Comparison of ENCODE assay signal across 17 cellular contexts in the genomic region with DNA sequence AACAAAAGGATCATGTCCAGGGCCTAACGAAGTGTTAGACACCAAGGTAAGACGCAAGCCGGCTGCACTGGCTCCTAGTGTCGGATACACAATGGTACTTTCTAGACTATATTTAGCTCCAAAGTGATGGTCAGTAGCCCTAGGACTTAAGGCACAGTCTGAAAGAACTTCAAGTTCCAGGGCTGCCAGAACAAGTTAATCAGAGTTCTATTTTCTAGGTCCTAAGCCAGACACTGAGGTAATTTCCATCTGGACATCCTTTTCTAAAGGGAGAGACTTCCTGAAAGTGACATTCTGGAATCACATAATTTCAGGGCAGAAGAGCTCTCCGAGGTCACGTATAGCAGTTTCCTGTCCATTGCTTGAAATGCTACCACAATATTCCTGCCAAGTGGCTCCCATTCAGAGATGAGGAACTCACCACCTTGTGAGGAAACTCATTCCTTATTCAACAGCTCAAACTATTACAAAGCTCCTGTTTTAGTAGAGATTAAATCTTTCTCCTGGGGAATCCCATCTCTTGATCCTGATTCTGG.
DNase-seq lines count a peak whose midpoint lies in the region; ATAC-seq and TF ChIP-seq lines count a peak whose summit lies in the region.
"Had no signal": no experiment of that assay in that cellular context is flagged by ENCODE, and none has a peak within 500 bp of the region (broad histone marks: within the 10 kb centered on the region; RNA-seq: fewer than 3 reads in every experiment).

No MANE protein-coding gene starts in this region.

- H3K27ac Mint-ChIP-seq in activated T-helper 17 cell treated with anti-CD3 and anti-CD28 coated beads, Interleukin-2, amount 50 U/mL, for 72 hours = no peak overlapping the region
- H3K27ac Mint-ChIP-seq: activated naive CD8-positive, alpha-beta T cell treated with anti-CD3 and anti-CD28 coated beads for 36 hours; T-helper 17 cell had no signal

- no peaks in the 10 kb centered on the region for H3F3A ChIP-seq in smooth muscle cell (ENCODE audit: low read depth)

- H3K27me3 Mint-ChIP-seq in activated T-helper 17 cell treated with anti-CD3 and anti-CD28 coated beads, Interleukin-2, amount 50 U/mL, for 72 hours = peaks cover 11% of the 10 kb centered on the region

- peak overlapping the region; percentile 0 for H2AFZ ChIP-seq in smooth muscle cell (ENCODE audit: low read depth)

- H3K4me1 ChIP-seq in right lobe of liver (no peaks in the 10 kb centered on the region), smooth muscle cell (ENCODE audit: low read depth) (no peaks in the 10 kb centered on the region)

- peaks cover 5% of the 10 kb centered on the region for H3K9me3 Mint-ChIP-seq in activated T-helper 17 cell treated with anti-CD3 and anti-CD28 coated beads, Interleukin-2, amount 50 U/mL, for 72 hours

- H3K79me2 ChIP-seq in smooth muscle cell (ENCODE audit: low read depth) = no peaks in the 10 kb centered on the region

- H3K9me3 ChIP-seq in right lobe of liver (no peaks in the 10 kb centered on the region), smooth muscle cell (replicated peaks; ENCODE audit: low read depth) (no peaks in the 10 kb centered on the region), WERI-Rb-1 (ENCODE audit: severe bottlenecking) (no peaks in the 10 kb centered on the region)
- H3K9me3 ChIP-seq: BLaER1 treated with 17β-estradiol and CSF1 and Interleukin-3, amounts not matched to agents 10 nM and 100 nM had no signal

- TF ChIP-seq CTCF in right lobe of liver (IDR thresholded peaks at IDR 0.05) (no peak), smooth muscle cell (IDR thresholded peaks at IDR 0.05; ENCODE audit: borderline replicate concordance, insufficient read depth, poor library complexity, severe bottlenecking) (no peak), WERI-Rb-1 (IDR thresholded peaks at IDR 0.05; ENCODE audit: low read depth, low read length) (no peak)

- ATAC-seq in esophagus mucosa = peak; percentile 29
- peak; percentile 35 to 91 (median 62) for ATAC-seq in right lobe of liver
- no peak for ATAC-seq in activated T-helper 17 cell treated with anti-CD3 and anti-CD28 coated beads, Interleukin-2, amount 50 U/mL, for 72 hours (replicated peaks)
- ATAC-seq: T-helper 17 cell had no signal

- H3K27ac ChIP-seq in right lobe of liver (peak overlapping the region in 1 of 3 donors; percentile 5), smooth muscle cell (ENCODE audit: low read depth) (peak overlapping the region; percentile 41), WERI-Rb-1 (no peak overlapping the region)
- H3K27ac ChIP-seq: BLaER1 treated with 17β-estradiol and CSF1 and Interleukin-3, amounts not matched to agents 10 nM and 100 nM had no signal

- no peaks in the 10 kb centered on the region for H3K27me3 ChIP-seq in right lobe of liver
- H3K27me3 ChIP-seq in smooth muscle cell (ENCODE audit: low read depth) = no peaks in the 10 kb centered on the region
- H3K27me3 ChIP-seq in WERI-Rb-1 (ENCODE audit: insufficient read depth, low read depth, severe bottlenecking) = no peaks in the 10 kb centered on the region
- H3K27me3 ChIP-seq: BLaER1 treated with 17β-estradiol and CSF1 and Interleukin-3, amounts not matched to agents 10 nM and 100 nM had no signal

- intact Hi-C loops in right lobe of liver (cut with DNase I) = no loop called here

- no peaks in the 10 kb centered on the region for H4K20me1 ChIP-seq in smooth muscle cell (ENCODE audit: low read depth)
- H4K20me1 ChIP-seq: BLaER1 treated with 17β-estradiol and CSF1 and Interleukin-3, amounts not matched to agents 10 nM and 100 nM had no signal

- no peaks in the 10 kb centered on the region for H3K36me3 Mint-ChIP-seq in activated T-helper 17 cell treated with anti-CD3 and anti-CD28 coated beads, Interleukin-2, amount 50 U/mL, for 72 hours (ENCODE audit: low read depth)
- H3K36me3 Mint-ChIP-seq: activated naive CD8-positive, alpha-beta T cell treated with anti-CD3 and anti-CD28 coated beads for 36 hours had no signal

- WGBS in right lobe of liver (ENCODE audit: insufficient coverage, low coverage, low lambda C conversion rate, missing lambda C conversion rate) = 53% methylated on average over 5 of the region's 6 CpGs
- 84% methylated on average over 6 of the region's 6 CpGs for WGBS in smooth muscle cell (ENCODE audit: low lambda C conversion rate)

- no peak for TF ChIP-seq POLR2A in right lobe of liver (IDR thresholded peaks at IDR 0.05)

- H3K4me1 Mint-ChIP-seq in activated T-helper 17 cell treated with anti-CD3 and anti-CD28 coated beads, Interleukin-2, amount 50 U/mL, for 72 hours = no peaks in the 10 kb centered on the region
- H3K4me1 Mint-ChIP-seq: activated naive CD8-positive, alpha-beta T cell treated with anti-CD3 and anti-CD28 coated beads for 36 hours; T-helper 17 cell had no signal

- DNase-seq in OCI-M1 (lab: John Stamatoyannopoulos, UW) = peak; percentile 46
- DNase-seq in right lobe of liver = no peak
- no peak for DNase-seq in smooth muscle cell (lab: John Stamatoyannopoulos, UW; ENCODE audit: unreplicated experiment)
- no peak for DNase-seq in AG20443 (ENCODE audit: low spot score)
- DNase-seq in middle frontal gyrus (ENCODE audit: extremely low spot score, low spot score) = no peak
- no peak for DNase-seq in WERI-Rb-1
- DNase-seq: activated CD4-positive, alpha-beta T cell treated with anti-CD3 and anti-CD28 coated beads for 4 hours; activated naive CD8-positive, alpha-beta T cell treated with anti-CD3 and anti-CD28 coated beads for 36 hours; DMS79 treated with DMSO at 0.1 percent for 48 hours; NCI-H2029; NCI-H748 treated with DMSO at 0.1 percent for 48 hours; occipital lobe; T-helper 17 cell had no signal

- no peak overlapping the region for H3K9ac ChIP-seq in smooth muscle cell (ENCODE audit: low read depth)
- H3K9ac ChIP-seq: BLaER1 treated with 17β-estradiol and CSF1 and Interleukin-3, amounts not matched to agents 10 nM and 100 nM had no signal

- H3K4me3 ChIP-seq in right lobe of liver (no peak overlapping the region), smooth muscle cell (no peak overlapping the region), WERI-Rb-1 (ENCODE audit: low read depth, low read length) (no peak overlapping the region)
- H3K4me3 ChIP-seq: BLaER1 treated with 17β-estradiol and CSF1 and Interleukin-3, amounts not matched to agents 10 nM and 100 nM; coronary artery had no signal

- H3K36me3 ChIP-seq in right lobe of liver (no peaks in the 10 kb centered on the region), smooth muscle cell (ENCODE audit: low read depth) (no peaks in the 10 kb centered on the region), WERI-Rb-1 (no peaks in the 10 kb centered on the region)
- H3K36me3 ChIP-seq: BLaER1 treated with 17β-estradiol and CSF1 and Interleukin-3, amounts not matched to agents 10 nM and 100 nM had no signal

- no peak overlapping the region for H3K4me3 Mint-ChIP-seq in activated T-helper 17 cell treated with anti-CD3 and anti-CD28 coated beads, Interleukin-2, amount 50 U/mL, for 72 hours
- H3K4me3 Mint-ChIP-seq: activated naive CD8-positive, alpha-beta T cell treated with anti-CD3 and anti-CD28 coated beads for 36 hours; T-helper 17 cell had no signal

- H3K4me2 ChIP-seq in smooth muscle cell = peak overlapping the region; percentile 44
